Comparison of ENCODE assay signal across 15 cellular contexts in the genomic region with DNA sequence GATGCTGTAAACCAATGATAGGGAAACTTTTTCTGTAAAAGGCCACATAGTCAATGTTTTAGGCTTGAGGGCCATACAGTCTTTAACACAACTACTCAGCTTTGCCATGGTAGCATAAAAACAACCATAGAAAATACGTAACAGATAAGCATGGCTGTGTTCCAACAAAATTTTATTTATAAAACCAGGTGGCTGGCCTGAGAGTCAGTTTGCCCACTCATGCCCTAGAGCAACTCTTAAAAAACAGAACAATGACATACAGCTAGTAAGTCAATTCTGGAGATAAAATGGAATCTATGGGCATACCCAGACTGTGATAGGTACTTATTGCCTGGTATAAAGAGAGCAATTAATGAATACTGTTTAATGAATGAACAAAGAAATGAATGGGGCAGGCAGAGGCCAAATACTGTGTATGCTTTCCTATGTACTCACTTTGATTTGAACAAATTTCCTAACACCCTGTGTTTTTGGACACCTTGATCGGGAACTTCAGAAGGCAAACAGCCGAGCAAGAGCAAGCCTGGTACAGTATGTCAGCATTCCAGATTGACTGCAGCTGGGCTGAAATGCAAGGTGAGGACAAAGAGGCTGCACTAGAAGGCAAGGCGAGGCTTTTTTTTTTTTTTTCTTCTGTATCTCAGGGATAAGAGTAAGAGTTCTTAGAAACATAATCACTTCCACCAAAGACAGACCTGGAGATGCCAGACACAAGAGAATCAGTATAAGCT.
"Had no signal": no experiment of that assay in that cellular context is flagged by ENCODE, and none has a peak within 500 bp of the region (broad histone marks: within the 10 kb centered on the region; RNA-seq: fewer than 3 reads in every experiment).

No MANE protein-coding gene starts in this region.

- DNase-seq: activated CD4-positive, alpha-beta memory T cell treated with anti-CD3 and anti-CD28 coated beads for 36 hours; activated gamma-delta T cell; activated naive CD8-positive, alpha-beta T cell treated with anti-CD3 and anti-CD28 coated beads for 36 hours; activated T-cell treated with anti-CD3 and anti-CD28 coated beads, Interleukin-2, amount 50 U/mL, for 4 hours; cerebellar nuclear complex; endodermal cell; erythroblast; mesenchymal stem cell; occipital lobe; spleen; stimulated activated CD4-positive, alpha-beta T cell treated with anti-CD3 and anti-CD28 coated beads, Interleukin-2, amount 100 ng/mL, for 24 hours; stimulated activated naive B cell treated with anti-CD40 and anti-IgM and Interleukin-4, amounts not matched to agents 10 μg/mL and 1 μg/mL and 100 μg/mL, for 72 hours; T-helper 9 cell; transverse colon had no signal

- ATAC-seq: activated T-cell treated with anti-CD3 and anti-CD28 coated beads, Interleukin-2, amount 50 U/mL, for 4 hours; sciatic nerve; stimulated activated naive B cell treated with anti-CD40 and anti-IgM and Interleukin-4, amounts not matched to agents 10 μg/mL and 1 μg/mL and 100 μg/mL, for 72 hours had no signal
